Comparison of ENCODE assay signal across 1 cellular context in the genomic region with DNA sequence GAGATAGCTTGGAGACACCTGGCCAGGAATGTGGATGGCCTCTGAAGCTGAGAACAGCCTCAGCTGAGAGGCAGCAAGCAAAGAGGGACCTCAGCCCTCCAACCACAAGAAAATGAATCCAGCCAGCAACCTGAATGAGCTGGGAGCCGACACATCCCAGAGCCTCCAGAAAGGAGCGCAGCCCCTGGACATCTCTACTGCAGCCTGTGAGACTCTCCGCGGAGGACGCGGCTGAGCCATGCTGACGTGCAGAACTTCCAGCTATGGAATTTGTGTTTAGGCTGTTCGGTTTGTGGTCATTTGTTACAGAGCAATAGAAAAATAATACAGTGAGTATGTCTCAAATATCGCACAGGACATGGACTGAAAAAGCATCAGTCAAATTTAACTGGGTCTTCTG.
TF ChIP-seq lines count a peak whose summit lies in the region.

No MANE protein-coding gene starts in this region.

TF ChIP-seq in GM23338, 12 proteins besides CTCF, POLR2A, EP300 and RAD21 (continued from another document):
- TF ChIP-seq, protein P1, sequence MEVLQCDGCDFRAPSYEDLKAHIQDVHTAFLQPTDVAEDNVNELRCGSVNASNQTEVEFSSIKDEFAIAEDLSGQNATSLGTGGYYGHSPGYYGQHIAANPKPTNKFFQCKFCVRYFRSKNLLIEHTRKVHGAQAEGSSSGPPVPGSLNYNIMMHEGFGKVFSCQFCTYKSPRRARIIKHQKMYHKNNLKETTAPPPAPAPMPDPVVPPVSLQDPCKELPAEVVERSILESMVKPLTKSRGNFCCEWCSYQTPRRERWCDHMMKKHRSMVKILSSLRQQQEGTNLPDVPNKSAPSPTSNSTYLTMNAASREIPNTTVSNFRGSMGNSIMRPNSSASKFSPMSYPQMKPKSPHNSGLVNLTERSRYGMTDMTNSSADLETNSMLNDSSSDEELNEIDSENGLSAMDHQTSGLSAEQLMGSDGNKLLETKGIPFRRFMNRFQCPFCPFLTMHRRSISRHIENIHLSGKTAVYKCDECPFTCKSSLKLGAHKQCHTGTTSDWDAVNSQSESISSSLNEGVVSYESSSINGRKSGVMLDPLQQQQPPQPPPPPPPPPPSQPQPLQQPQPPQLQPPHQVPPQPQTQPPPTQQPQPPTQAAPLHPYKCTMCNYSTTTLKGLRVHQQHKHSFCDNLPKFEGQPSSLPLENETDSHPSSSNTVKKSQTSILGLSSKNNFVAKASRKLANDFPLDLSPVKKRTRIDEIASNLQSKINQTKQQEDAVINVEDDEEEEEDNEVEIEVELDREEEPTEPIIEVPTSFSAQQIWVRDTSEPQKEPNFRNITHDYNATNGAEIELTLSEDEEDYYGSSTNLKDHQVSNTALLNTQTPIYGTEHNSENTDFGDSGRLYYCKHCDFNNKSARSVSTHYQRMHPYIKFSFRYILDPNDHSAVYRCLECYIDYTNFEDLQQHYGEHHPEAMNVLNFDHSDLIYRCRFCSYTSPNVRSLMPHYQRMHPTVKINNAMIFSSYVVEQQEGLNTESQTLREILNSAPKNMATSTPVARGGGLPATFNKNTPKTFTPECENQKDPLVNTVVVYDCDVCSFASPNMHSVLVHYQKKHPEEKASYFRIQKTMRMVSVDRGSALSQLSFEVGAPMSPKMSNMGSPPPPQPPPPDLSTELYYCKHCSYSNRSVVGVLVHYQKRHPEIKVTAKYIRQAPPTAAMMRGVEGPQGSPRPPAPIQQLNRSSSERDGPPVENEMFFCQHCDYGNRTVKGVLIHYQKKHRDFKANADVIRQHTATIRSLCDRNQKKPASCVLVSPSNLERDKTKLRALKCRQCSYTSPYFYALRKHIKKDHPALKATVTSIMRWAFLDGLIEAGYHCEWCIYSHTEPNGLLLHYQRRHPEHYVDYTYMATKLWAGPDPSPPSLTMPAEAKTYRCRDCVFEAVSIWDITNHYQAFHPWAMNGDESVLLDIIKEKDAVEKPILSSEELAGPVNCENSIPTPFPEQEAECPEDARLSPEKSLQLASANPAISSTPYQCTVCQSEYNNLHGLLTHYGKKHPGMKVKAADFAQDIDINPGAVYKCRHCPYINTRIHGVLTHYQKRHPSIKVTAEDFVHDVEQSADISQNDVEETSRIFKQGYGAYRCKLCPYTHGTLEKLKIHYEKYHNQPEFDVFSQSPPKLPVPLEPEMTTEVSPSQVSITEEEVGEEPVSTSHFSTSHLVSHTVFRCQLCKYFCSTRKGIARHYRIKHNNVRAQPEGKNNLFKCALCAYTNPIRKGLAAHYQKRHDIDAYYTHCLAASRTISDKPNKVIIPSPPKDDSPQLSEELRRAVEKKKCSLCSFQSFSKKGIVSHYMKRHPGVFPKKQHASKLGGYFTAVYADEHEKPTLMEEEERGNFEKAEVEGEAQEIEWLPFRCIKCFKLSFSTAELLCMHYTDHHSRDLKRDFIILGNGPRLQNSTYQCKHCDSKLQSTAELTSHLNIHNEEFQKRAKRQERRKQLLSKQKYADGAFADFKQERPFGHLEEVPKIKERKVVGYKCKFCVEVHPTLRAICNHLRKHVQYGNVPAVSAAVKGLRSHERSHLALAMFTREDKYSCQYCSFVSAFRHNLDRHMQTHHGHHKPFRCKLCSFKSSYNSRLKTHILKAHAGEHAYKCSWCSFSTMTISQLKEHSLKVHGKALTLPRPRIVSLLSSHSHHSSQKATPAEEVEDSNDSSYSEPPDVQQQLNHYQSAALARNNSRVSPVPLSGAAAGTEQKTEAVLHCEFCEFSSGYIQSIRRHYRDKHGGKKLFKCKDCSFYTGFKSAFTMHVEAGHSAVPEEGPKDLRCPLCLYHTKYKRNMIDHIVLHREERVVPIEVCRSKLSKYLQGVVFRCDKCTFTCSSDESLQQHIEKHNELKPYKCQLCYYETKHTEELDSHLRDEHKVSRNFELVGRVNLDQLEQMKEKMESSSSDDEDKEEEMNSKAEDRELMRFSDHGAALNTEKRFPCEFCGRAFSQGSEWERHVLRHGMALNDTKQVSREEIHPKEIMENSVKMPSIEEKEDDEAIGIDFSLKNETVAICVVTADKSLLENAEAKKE (CRISPR knock-in tag; IDR thresholded peaks at IDR 0.05), result no peak
- no peak for TF ChIP-seq POLR2AphosphoS5 (IDR thresholded peaks at IDR 0.05; ENCODE audit: low read depth)
